8 cellular contexts compared by ENCODE assay signal in the genomic region with DNA sequence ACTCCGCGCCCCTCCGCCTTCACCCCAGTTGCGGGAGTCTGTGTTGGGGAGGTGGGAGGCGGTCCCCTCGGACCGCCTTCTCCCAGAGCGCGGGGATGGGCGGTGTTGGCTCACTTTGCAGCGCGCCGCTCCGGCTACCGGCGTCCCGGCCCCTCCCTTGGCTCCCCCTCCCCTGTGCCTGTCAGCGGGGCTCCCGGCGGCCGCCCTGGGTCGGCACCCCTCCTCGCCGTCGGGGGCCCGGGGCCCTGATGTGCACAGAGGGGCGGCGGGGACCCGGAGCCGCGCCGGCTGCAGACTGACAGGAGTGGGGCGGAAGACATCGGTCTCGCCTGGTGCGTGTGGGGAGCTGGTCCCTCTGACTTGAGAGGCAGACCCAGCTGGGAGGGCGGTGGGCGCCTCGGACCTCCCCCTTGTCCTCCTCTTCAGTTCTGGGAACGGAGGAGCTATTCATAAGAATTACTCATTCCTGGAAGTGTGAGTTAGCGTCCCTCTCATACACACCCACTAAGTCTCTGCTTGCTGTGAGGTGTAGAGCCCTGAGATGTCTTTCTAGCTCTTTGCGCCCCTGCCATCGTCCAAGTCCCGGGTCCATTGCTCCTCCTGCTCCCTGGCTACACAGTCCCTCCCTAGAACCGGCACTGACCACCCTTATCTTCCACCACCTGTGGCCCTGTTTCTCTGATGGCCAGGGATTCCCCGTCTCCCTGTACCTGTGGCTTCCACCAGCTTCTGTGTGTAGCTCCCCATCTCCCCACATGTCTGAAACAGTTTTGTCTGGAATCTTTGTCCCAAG. TPM values are rescaled to one million over a fixed set of nuclear protein-coding genes. Genes with fewer than 3 reads are reported as not detected.
A peak's percentile ranks its signal among the peaks of the same experiment; 100 is the strongest.
DNase-seq lines count a peak whose midpoint lies in the region; ATAC-seq and TF ChIP-seq lines count a peak whose summit lies in the region.

No MANE protein-coding gene starts in this region.

- no peak for ATAC-seq in HG03521 (IDR thresholded peaks at IDR 0.05; ENCODE audit: unreplicated experiment)

- H3K36me3 ChIP-seq in HUES48 (ENCODE audit: control insufficient read depth, insufficient read depth, low read length) (no peaks in the 10 kb centered on the region), adrenal gland (replicated peaks in 1 of 2) (no peaks in the 10 kb centered on the region), iPS-15b (ENCODE audit: control insufficient read depth, insufficient read depth, low read length) (no peaks in the 10 kb centered on the region), skeletal muscle satellite cell (ENCODE audit: insufficient read depth, low read length) (no peaks in the 10 kb centered on the region)

- H3K9ac ChIP-seq in HUES48 (ENCODE audit: low read depth, low read length) (no peak overlapping the region), iPS-15b (ENCODE audit: low read depth, low read length) (no peak overlapping the region), skeletal muscle satellite cell (ENCODE audit: low read depth, low read length) (peak overlapping the region; percentile 89)

- H3K4me2 ChIP-seq in skeletal muscle satellite cell (ENCODE audit: low read length): peak overlapping the region; percentile 99

- no peak overlapping the region for H3K27ac ChIP-seq in HUES48 (ENCODE audit: low read depth, low read length)
- H3K27ac ChIP-seq in adrenal gland: peak overlapping the region in 3 of 5 donors; percentile 91 to 96 (median 93)

- H3K9me3 ChIP-seq in HUES48 (ENCODE audit: control insufficient read depth, insufficient read depth, low read length) (no peaks in the 10 kb centered on the region), adrenal gland (replicated peaks in 1 of 3) (no peaks in the 10 kb centered on the region), iPS-15b (ENCODE audit: control insufficient read depth, insufficient read depth, low read length) (no peaks in the 10 kb centered on the region), skeletal muscle satellite cell (replicated peaks; ENCODE audit: low read length) (no peaks in the 10 kb centered on the region)

- intact Hi-C loops in adrenal gland (cut with DNase I): loop anchor here in 1 of 2 donors (5.0 kb wide), 1 partner anchor 43 kb away; no protein-coding TSS in a partner anchor

- H3K4me3 ChIP-seq in AG09309 (ENCODE audit: control insufficient read depth, low read depth, low read length) (peak overlapping the region; percentile 71), HUES48 (ENCODE audit: low read depth, low read length) (peak overlapping the region; percentile 74), adrenal gland (peak overlapping the region; percentile 46 to 92 (median 76)), iPS-15b (ENCODE audit: low read depth, low read length) (peak overlapping the region; percentile 82), skeletal muscle satellite cell (ENCODE audit: low read length) (peak overlapping the region; percentile 90)

- in situ Hi-C loops in ACHN (cut with HindIII; ENCODE audit: low pct_ligation_motif_present, low pct_unique_long_range_greater_than_20kb, low sequenced_read_pairs): no loop called here

- WGBS in adrenal gland, 4 donors: 2 to 7% (median 3%) methylated on average over 7 to 46 of the region's 46 CpGs

- H3K27me3 ChIP-seq in HUES48 (ENCODE audit: control insufficient read depth, insufficient read depth, low read length) (peaks cover 63% of the 10 kb centered on the region), adrenal gland (peaks cover 2% of the 10 kb centered on the region), iPS-15b (ENCODE audit: control insufficient read depth, insufficient read depth, low read length) (peaks cover 73% of the 10 kb centered on the region), skeletal muscle satellite cell (ENCODE audit: control insufficient read depth, insufficient read depth, low read length) (peaks cover 48% of the 10 kb centered on the region)

- TF ChIP-seq CTCF in AG09309 (IDR thresholded peaks at IDR 0.05; ENCODE audit: control insufficient read depth, insufficient read depth, low read depth, low read length, missing control alignments) (no peak), adrenal gland (IDR thresholded peaks at IDR 0.05) (no peak)

- H3K4me1 ChIP-seq in HUES48 (ENCODE audit: control insufficient read depth, insufficient read depth, low read length) (peaks cover 8% of the 10 kb centered on the region), adrenal gland (replicated peaks in 1 of 2) (peaks cover 0 to 15% of the 10 kb centered on the region in 2 donors), iPS-15b (ENCODE audit: control insufficient read depth, insufficient read depth, low read length) (peaks cover 3% of the 10 kb centered on the region), skeletal muscle satellite cell (ENCODE audit: control insufficient read depth, insufficient read depth, low read length) (peaks cover 11% of the 10 kb centered on the region)

- no peak for TF ChIP-seq POLR2A in adrenal gland (IDR thresholded peaks at IDR 0.05)

- DNase-seq in AG09309 (ENCODE audit: low read depth) (no peak), adrenal gland (peak in 6 of 7 donors; percentile 17 to 35 (median 29)), 8988T (no peak), ACHN (no peak)

RNA-seq across cellular contexts. Expression of gene KALRN, which starts 1.0 kb away (rescaled TPM):
- 10 to 100 TPM; 26.6 to 96.3 (median 51.4) TPM for total RNA-seq in adrenal gland
- 10 to 100 TPM; 12.7 to 44.2 (median 15.3) TPM for polyA plus RNA-seq in adrenal gland
- 0.44 and 0.51 TPM in 2 replicates for total RNA-seq in skeletal muscle satellite cell (2012; rRNA removed)

RNA-seq across cellular contexts. Expression of gene ROPN1, which starts 42.3 kb away (rescaled TPM):
- not detected for total RNA-seq in adrenal gland
- polyA plus RNA-seq in adrenal gland: not detected
- total RNA-seq in skeletal muscle satellite cell (2012; rRNA removed): not detected in 2 replicates

Comparison
In these comparisons a context has a peak if more than half of its experiments do, and no peak if none do; other contexts are left out.
1. DNase-seq: peak in adrenal gland (6 of 7); none in AG09309 (single experiment), 8988T (single experiment) and ACHN (single experiment).
2. Peak in every context shown above with its lines, with median percentiles within 50 percentile points of each other: H3K4me3 ChIP-seq.